In genomic region chr3:123783050-123783724, GRCh38 we compare ENCODE assay signal across 27 cellular contexts.
DNase-seq lines count a peak whose midpoint lies in the region; ATAC-seq, FAIRE-seq and TF ChIP-seq lines count a peak whose summit lies in the region.
"Had no signal": no experiment of that assay in that cellular context is flagged by ENCODE, and none has a peak within 500 bp of the region (broad histone marks: within the 10 kb centered on the region; RNA-seq: fewer than 3 reads in every experiment).

No MANE protein-coding gene starts in this region.

- no peak overlapping the region for H3K9ac ChIP-seq in endothelial cell of umbilical vein (replicated peaks; ENCODE audit: extremely low read depth, insufficient read depth, low read length)
- H3K9ac ChIP-seq in muscle layer of colon (ENCODE audit: low read length): no peak overlapping the region
- H3K9ac ChIP-seq: parathyroid adenoma had no signal

- H3K9me1 ChIP-seq in endothelial cell of umbilical vein (replicated peaks; ENCODE audit: control insufficient read depth, extremely low read depth, insufficient read depth, low read length): no peaks in the 10 kb centered on the region

- BruUV-seq in endothelial cell of umbilical vein (replicated peaks; lab: Mats Ljungman, UMichigan): no TSS peak

- dilution Hi-C loops in endothelial cell of umbilical vein (cut with MboI; ENCODE audit: extremely low pct_ligation_motif_present, low sequenced_read_pairs): no loop called here

- H4K20me1 ChIP-seq in endothelial cell of umbilical vein (replicated peaks; ENCODE audit: control insufficient read depth, extremely low read depth, insufficient read depth, low read length): no peaks in the 10 kb centered on the region

- no peak for FAIRE-seq in endothelial cell of umbilical vein (lab: Jason Lieb, UNC)
- FAIRE-seq: A204.1 had no signal

- H3K27ac ChIP-seq in endothelial cell of umbilical vein (ENCODE audit: insufficient read depth, low read depth, low read length) (peak overlapping the region; percentile 35), muscle layer of colon (ENCODE audit: low read depth, low read length) (peak overlapping the region; percentile 73)
- H3K27ac ChIP-seq: cardiac muscle cell, foreskin keratinocyte, parathyroid adenoma, stomach had no signal

- DNase-seq in NOMO-1 treated with DMSO at 0.1 percent for 48 hours (lab: John Stamatoyannopoulos, UW; ENCODE audit: unreplicated experiment) (peak; percentile 15), NOMO-1 treated with dmso at 0.1 percent for 144 hours (lab: John Stamatoyannopoulos, UW; ENCODE audit: unreplicated experiment) (no peak), endothelial cell of umbilical vein (ENCODE audit: low read depth, low spot score) (peak; percentile 6), NK-92 (lab: John Stamatoyannopoulos, UW; ENCODE audit: unreplicated experiment) (no peak), T-helper 9 cell (no peak)
- DNase-seq in stimulated activated CD4-positive, alpha-beta T cell treated with anti-CD3 and anti-CD28 coated beads, Interleukin-4, amount 100 ng/mL, for 4 hours: no peak
- DNase-seq: activated CD4-positive, CD25-positive, alpha-beta regulatory T cell; activated CD8-positive, alpha-beta T cell treated with anti-CD3 and anti-CD28 coated beads, Interleukin-2, amount 10 ng/mL, durations not matched to agents 7 days and 5 days; activated naive CD4-positive, alpha-beta T cell treated with Interleukin-2 at 50 U/mL for 16 hours; activated T-cell treated with anti-CD3 and anti-CD28 coated beads, Interleukin-2, amount 50 U/mL, for 24 hours; amygdala; BE2C; foreskin keratinocyte; HCEC 1CT; hypothalamus; islet precursor cell; mammary epithelial cell; naive thymus-derived CD4-positive, alpha-beta T cell; NCI-H2171 treated with DMSO at 0.1 percent for 48 hours; NCI-H748 treated with DMSO at 0.1 percent for 48 hours; stomach had no signal

- no peak for TF ChIP-seq CTCF in endothelial cell of umbilical vein (IDR thresholded peaks at IDR 0.05; ENCODE audit: extremely low read depth in 1 of 2, insufficient read depth in 1 of 2, low read depth in 1 of 2, low read length in 2 of 2)

- H3K36me3 ChIP-seq in endothelial cell of umbilical vein (ENCODE audit: control insufficient read depth in 2 of 2, extremely low read depth in 1 of 2, insufficient read depth in 2 of 2, low read length in 2 of 2): no peaks in the 10 kb centered on the region
- H3K36me3 ChIP-seq in muscle layer of colon (ENCODE audit: insufficient read depth, low read length): no peaks in the 10 kb centered on the region
- H3K36me3 ChIP-seq: BE2C, cardiac muscle cell, stomach had no signal

- CTCF ChIA-PET in endothelial cell of umbilical vein (lab: Charles Lee): interaction anchor here (1.0 kb wide), 1 partner anchor 60 kb away, joined by 4 read pairs; no protein-coding TSS in a partner anchor

- POLR2A ChIA-PET in endothelial cell of umbilical vein (lab: Charles Lee): no interaction called here

- no peak overlapping the region for H2AFZ ChIP-seq in endothelial cell of umbilical vein (ENCODE audit: low read depth, low read length)
- H2AFZ ChIP-seq: parathyroid adenoma had no signal

- H3K4me1 ChIP-seq in endothelial cell of umbilical vein (ENCODE audit: control insufficient read depth, extremely low read depth, insufficient read depth, low read length) (peaks cover 11% of the 10 kb centered on the region), muscle layer of colon (ENCODE audit: insufficient read depth, low read length) (peaks cover 55% of the 10 kb centered on the region)
- H3K4me1 ChIP-seq: foreskin keratinocyte, parathyroid adenoma had no signal

- H3K4me3 ChIP-seq in endothelial cell of umbilical vein (replicated peaks in 1 of 3; ENCODE audit: insufficient read depth in 1 of 3, low read depth in 1 of 3, low read length in 3 of 3) (no peak overlapping the region), muscle layer of colon (ENCODE audit: low read depth in 1 of 2, low read length in 2 of 2) (no peak overlapping the region)
- H3K4me3 ChIP-seq: cardiac muscle cell, stomach had no signal

- intact Hi-C loops in endothelial cell of umbilical vein (cut with micrococcal nuclease): no loop called here

- H3K27me3 ChIP-seq in endothelial cell of umbilical vein (ENCODE audit: control insufficient read depth in 2 of 2, insufficient read depth in 2 of 2, low read length in 2 of 2) (no peaks in the 10 kb centered on the region), muscle layer of colon (ENCODE audit: control insufficient read depth in 1 of 2, insufficient read depth in 2 of 2, low read length in 2 of 2) (no peaks in the 10 kb centered on the region)
- H3K27me3 ChIP-seq: BE2C, cardiac muscle cell, foreskin keratinocyte, stomach had no signal

- no peak for TF ChIP-seq POLR2A in endothelial cell of umbilical vein (IDR thresholded peaks at IDR 0.05; ENCODE audit: low read depth, low read length)

- no peak for ATAC-seq in HG02981 (IDR thresholded peaks at IDR 0.05; ENCODE audit: unreplicated experiment)
- ATAC-seq: activated CD8-positive, alpha-beta T cell treated with anti-CD3 and anti-CD28 coated beads, Interleukin-2, amount 10 ng/mL, durations not matched to agents 7 days and 5 days; foreskin keratinocyte; naive thymus-derived CD4-positive, alpha-beta T cell; Panc1 had no signal

- no peaks in the 10 kb centered on the region for H3K79me2 ChIP-seq in endothelial cell of umbilical vein (ENCODE audit: control insufficient read depth, insufficient read depth, low read length)
- H3K79me2 ChIP-seq: parathyroid adenoma had no signal

- H3K9me3 ChIP-seq in endothelial cell of umbilical vein (replicated peaks; ENCODE audit: control insufficient read depth, insufficient read depth, low read length) (no peaks in the 10 kb centered on the region), muscle layer of colon (ENCODE audit: low read length) (no peaks in the 10 kb centered on the region)
- H3K9me3 ChIP-seq: BE2C, stomach had no signal

- H3K4me2 ChIP-seq in endothelial cell of umbilical vein (ENCODE audit: insufficient read depth, low read length): peak overlapping the region; percentile 24

TF ChIP-seq in endothelial cell of umbilical vein, 7 proteins besides CTCF, POLR2A, EP300 and RAD21:
- TF ChIP-seq EZH2 (IDR thresholded peaks at IDR 0.05; ENCODE audit: borderline replicate concordance, low read depth, low read length, severe bottlenecking) (no peak), MYC (IDR thresholded peaks at IDR 0.05; ENCODE audit: low read depth, low read length) (no peak), POLR2AphosphoS5 (IDR thresholded peaks at IDR 0.05; ENCODE audit: insufficient read depth, low read depth, low read length) (no peak), FOS (IDR thresholded peaks at IDR 0.05; ENCODE audit: borderline replicate concordance, insufficient read depth, low read length) (no peak), JUN (IDR thresholded peaks at IDR 0.05; ENCODE audit: borderline replicate concordance, insufficient read depth, insufficient read length, low read depth) (no peak), MAX (IDR thresholded peaks at IDR 0.05; ENCODE audit: insufficient read depth, insufficient read length) (no peak), GATA2 (IDR thresholded peaks at IDR 0.05; ENCODE audit: insufficient read depth, insufficient read length, low read depth, low read length) (no peak)

Comparison
In these comparisons a context has a peak if more than half of its experiments do, and no peak if none do; other contexts are left out.
1. DNase-seq: peak in NOMO-1 treated with DMSO at 0.1 percent for 48 hours (single experiment) and endothelial cell of umbilical vein (single experiment); none in NOMO-1 treated with dmso at 0.1 percent for 144 hours (single experiment), NK-92 (single experiment), stimulated activated CD4-positive, alpha-beta T cell treated with anti-CD3 and anti-CD28 coated beads, Interleukin-4, amount 100 ng/mL, for 4 hours (0 of 2) and T-helper 9 cell (single experiment).